ENCODE assay signal across 10 cellular contexts in the genomic region with DNA sequence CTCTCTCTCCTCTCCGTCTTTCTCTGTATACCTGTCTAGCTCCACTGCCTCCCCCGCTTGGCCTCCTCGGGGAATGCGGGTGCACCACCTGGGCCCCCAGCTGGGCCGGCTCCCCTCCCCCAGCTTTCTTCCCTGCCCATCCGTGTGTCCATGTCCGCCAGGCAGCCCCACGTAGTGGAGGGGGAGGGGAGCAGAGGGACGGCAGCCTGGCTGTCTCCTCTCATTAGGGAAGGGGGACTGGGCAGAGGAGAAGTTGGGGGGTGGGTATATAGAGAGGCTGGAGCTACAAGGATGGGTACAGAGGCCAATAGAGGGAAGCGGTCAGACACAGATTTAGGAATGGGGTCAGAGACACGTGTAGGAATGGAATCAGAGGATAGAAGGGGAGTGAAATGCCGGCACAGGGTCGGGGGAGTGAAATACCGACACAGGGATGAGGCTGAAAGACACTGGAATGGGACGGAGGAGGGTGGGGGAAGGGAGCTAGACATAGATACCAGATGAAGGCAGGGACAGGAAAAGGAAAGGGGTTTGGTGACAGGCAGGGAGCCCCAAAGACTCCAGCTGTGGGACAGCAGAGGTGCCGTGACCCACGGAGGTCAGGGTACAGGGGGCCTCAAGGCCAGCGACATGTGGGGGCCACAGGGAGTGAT. TPM values are rescaled to one million over a fixed set of nuclear protein-coding genes. Genes with fewer than 3 reads are reported as not detected.
A peak's percentile ranks its signal among the peaks of the same experiment; 100 is the strongest.
DNase-seq lines count a peak whose midpoint lies in the region; ATAC-seq and TF ChIP-seq lines count a peak whose summit lies in the region.
"Had no signal": no experiment of that assay in that cellular context is flagged by ENCODE, and none has a peak within 500 bp of the region (broad histone marks: within the 10 kb centered on the region; RNA-seq: fewer than 3 reads in every experiment).

No MANE protein-coding gene starts in this region.

- H3K36me3 Mint-ChIP-seq in effector memory CD8-positive, alpha-beta T cell (ENCODE audit: insufficient read depth), result peaks cover 15% of the 10 kb centered on the region
- H3K36me3 Mint-ChIP-seq in mesothelial cell of epicardium, result peaks cover 6% of the 10 kb centered on the region

- peak overlapping the region in 1 of 2 donors; percentile 12 for H3K27ac Mint-ChIP-seq in effector memory CD8-positive, alpha-beta T cell
- H3K27ac Mint-ChIP-seq in mesothelial cell of epicardium, result peak overlapping the region; percentile 100

- TF ChIP-seq POLR2A in transverse colon (IDR thresholded peaks at IDR 0.05), result no peak

- H3K36me3 ChIP-seq in transverse colon, result no peaks in the 10 kb centered on the region

- H3K4me1 ChIP-seq in transverse colon, result peaks cover 11 to 42% (median 31%) of the 10 kb centered on the region in 4 donors

- no peak for TF ChIP-seq CTCF in mesothelial cell of epicardium (IDR thresholded peaks at IDR 0.05; ENCODE audit: unreplicated experiment)
- no peak for TF ChIP-seq CTCF in transverse colon (IDR thresholded peaks at IDR 0.05)

- 36 to 45% methylated on average over 13 to 18 of the region's 18 CpGs for WGBS in transverse colon (ENCODE audit: low coverage in 1 of 2), 2 donors

- H3K4me3 Mint-ChIP-seq in effector memory CD8-positive, alpha-beta T cell, result peak overlapping the region; percentile 7 to 90
- peak overlapping the region; percentile 99 for H3K4me3 Mint-ChIP-seq in mesothelial cell of epicardium

- intact Hi-C loops in transverse colon (cut with DNase I; ENCODE audit: low total_unique reads), result no loop called here

- in situ Hi-C loops in transverse colon (cut with MboI; ENCODE audit: low pct_ligation_motif_present in 1 of 4, low pct_unique_long_range_greater_than_20kb in 1 of 4, low sequenced_read_pairs in 3 of 4), result no loop called here

- no peaks in the 10 kb centered on the region for H3K9me3 ChIP-seq in transverse colon

- no peaks in the 10 kb centered on the region for H3K27me3 ChIP-seq in transverse colon

- H3K27me3 Mint-ChIP-seq in effector memory CD8-positive, alpha-beta T cell, result peaks cover 16 to 50% of the 10 kb centered on the region in 2 donors
- H3K27me3 Mint-ChIP-seq in mesothelial cell of epicardium (ENCODE audit: low read depth), result no peaks in the 10 kb centered on the region

- no peak for TF ChIP-seq EP300 in transverse colon (IDR thresholded peaks at IDR 0.05; ENCODE audit: low read depth)

- peak overlapping the region; percentile 96 to 99 (median 97) for H3K27ac ChIP-seq in transverse colon

- H3K4me3 ChIP-seq in transverse colon, result peak overlapping the region in 1 of 4 donors; percentile 95

- no peak for ATAC-seq in effector memory CD8-positive, alpha-beta T cell (replicated peaks)

- no peaks in the 10 kb centered on the region for H3K9me3 Mint-ChIP-seq in effector memory CD8-positive, alpha-beta T cell
- H3K9me3 Mint-ChIP-seq in mesothelial cell of epicardium, result no peaks in the 10 kb centered on the region

- DNase-seq in NCI-H1417 (lab: John Stamatoyannopoulos, UW) (peak in 2 of 3 experiments; percentile 20 to 31), NCI-H1417 treated with DMSO at 0.1 percent for 48 hours (lab: John Stamatoyannopoulos, UW) (no peak), mesothelial cell of epicardium (ENCODE audit: low spot score in 2 of 2, unreplicated experiment in 2 of 2) (peak in 1 of 2 experiments; percentile 57), transverse colon (no peak), NCI-H1092 treated with DMSO at 0.1 percent for 48 hours (lab: John Stamatoyannopoulos, UW) (no peak), H4 (ENCODE audit: low spot score) (no peak), germinal center (ENCODE audit: low spot score) (no peak)
- DNase-seq in effector memory CD8-positive, alpha-beta T cell, result no peak
- DNase-seq: activated naive CD4-positive, alpha-beta T cell treated with Interleukin-2 at 50 U/mL for 16 hours; nucleus accumbens had no signal

- peaks cover 17 to 20% of the 10 kb centered on the region in 2 donors for H3K4me1 Mint-ChIP-seq in effector memory CD8-positive, alpha-beta T cell (ENCODE audit: low read depth in 2 of 2)
- peaks cover 39% of the 10 kb centered on the region for H3K4me1 Mint-ChIP-seq in mesothelial cell of epicardium

RNA-seq across cellular contexts. Expression of a gene that starts 2.8 kb away (rescaled TPM):
- total RNA-seq in mesothelial cell of epicardium, result 291 to 300 TPM (median 299 TPM) in 3 replicates
- 100 to 1,000 TPM in 3 of 4 donors, 10 to 100 TPM in 1; 93.7 to 147 (median 125) TPM for total RNA-seq in transverse colon
- 42.0 and 43.3 TPM in 2 replicates for total RNA-seq in H4 (2014; rRNA removed; shearing (Covaris generic))

RNA-seq across cellular contexts. Expression of a gene that starts 40.0 kb away (rescaled TPM):
- total RNA-seq in mesothelial cell of epicardium, result 346 to 378 TPM (median 355 TPM) in 3 replicates
- total RNA-seq in transverse colon, result 10 to 100 TPM in 3 of 4 donors, 1 to 10 TPM in 1; 7.9 to 95.1 (median 23.1) TPM
- 5.8 and 6.2 TPM in 2 replicates for total RNA-seq in H4 (2014; rRNA removed; shearing (Covaris generic))

RNA-seq across cellular contexts. Expression of a gene that starts 42.1 kb away (rescaled TPM):
- total RNA-seq in mesothelial cell of epicardium (47.7 to 49.8 TPM (median 47.8 TPM) in 3 replicates), transverse colon (100 to 1,000 TPM in 1 of 4 donors, 10 to 100 TPM in 3; 36.0 to 101 (median 53.8) TPM)
- total RNA-seq in H4 (2014; rRNA removed; shearing (Covaris generic)), result 59.0 and 68.6 TPM in 2 replicates

RNA-seq across cellular contexts. Expression of a gene that starts 56.7 kb away (rescaled TPM):
- total RNA-seq in mesothelial cell of epicardium (285 to 290 TPM (median 289 TPM) in 3 replicates), transverse colon (100 to 1,000 TPM in 2 of 4 donors, 10 to 100 TPM in 2; 72.2 to 214 (median 132) TPM)
- 0.33 and 0.75 TPM in 2 replicates for total RNA-seq in H4 (2014; rRNA removed; shearing (Covaris generic))

Comparison
In these comparisons a context has a peak if more than half of its experiments do, and no peak if none do; other contexts are left out.
1. DNase-seq: peak in NCI-H1417 (2 of 3); none in NCI-H1417 treated with DMSO at 0.1 percent for 48 hours (single experiment), effector memory CD8-positive, alpha-beta T cell (0 of 3), transverse colon (single experiment), NCI-H1092 treated with DMSO at 0.1 percent for 48 hours (single experiment), H4 (single experiment) and germinal center (single experiment).